31 cellular contexts compared by ENCODE assay signal in genomic region chr2:109670556-109671411, GRCh38.
"Had no signal": no experiment of that assay in that cellular context is flagged by ENCODE, and none has a peak within 500 bp of the region (broad histone marks: within the 10 kb centered on the region; RNA-seq: fewer than 3 reads in every experiment).

No MANE protein-coding gene starts in this region.

- H3K27me3 ChIP-seq: esophagus squamous epithelium, heart right ventricle, ovary, upper lobe of left lung had no signal

- H3K36me3 Mint-ChIP-seq: activated naive CD8-positive, alpha-beta T cell had no signal

- H3K27ac Mint-ChIP-seq: activated CD4-positive, alpha-beta memory T cell treated with anti-CD3 and anti-CD28 coated beads, Interleukin-2, amount 10 ng/mL, durations not matched to agents 7 days and 5 days; activated CD4-positive, alpha-beta T cell treated with anti-CD3 and anti-CD28 coated beads, Interleukin-2, amount 10 ng/mL, durations not matched to agents 7 days and 5 days; activated naive CD8-positive, alpha-beta T cell; activated T-helper 17 cell treated with anti-CD3 and anti-CD28 coated beads, Interleukin-2, amount 50 U/mL, for 72 hours; nephron; progenitor cell of endocrine pancreas; stimulated activated naive CD8-positive, alpha-beta T cell treated with anti-CD3 and anti-CD28 coated beads, Interleukin-15, Interleukin-2, amounts not matched to agents 100 ng/mL and 50 ng/mL, for 24 hours; T-helper 1 cell treated with Interleukin-12 subunit alpha and Interleukin-12 subunit beta and Interleukin-4 antibody, amounts not matched to agents 30 μg/mL and 1 μg/mL, for 36 hours had no signal

- H3K27ac ChIP-seq: epithelial cell of prostate, esophagus squamous epithelium, heart right ventricle, lower lobe of right lung, neutrophil, ovary, upper lobe of left lung, WERI-Rb-1 had no signal

- DNase-seq: activated CD4-positive, alpha-beta memory T cell treated with anti-CD3 and anti-CD28 coated beads, Interleukin-2, amount 10 ng/mL, durations not matched to agents 7 days and 5 days; activated CD4-positive, alpha-beta T cell treated with anti-CD3 and anti-CD28 coated beads for 1 hour; activated CD4-positive, alpha-beta T cell treated with anti-CD3 and anti-CD28 coated beads, Interleukin-2, amount 10 ng/mL, durations not matched to agents 7 days and 5 days; activated naive CD4-positive, alpha-beta T cell; activated T-cell treated with anti-CD3 and anti-CD28 coated beads, Interleukin-2, amount 50 U/mL, for 4 hours; dermis blood vessel endothelial cell; effector CD4-positive, alpha-beta T cell; esophagus squamous epithelium; foreskin melanocyte; heart right ventricle; kidney glomerular epithelial cell; lower lobe of right lung; mesenchymal stem cell; ovary; SK-N-SH; stimulated activated CD4-positive, alpha-beta T cell treated with anti-CD3 and anti-CD28 coated beads, Interleukin-15, amount 100 ng/mL, for 24 hours; substantia nigra; SW 1271; T-helper 9 cell; WERI-Rb-1 had no signal

- H3K36me3 ChIP-seq: esophagus squamous epithelium, heart right ventricle, lower lobe of right lung, neutrophil, ovary, upper lobe of left lung, WERI-Rb-1 had no signal

- H3K4me1 ChIP-seq: heart right ventricle had no signal

- H3K9me3 Mint-ChIP-seq: activated CD4-positive, alpha-beta memory T cell treated with anti-CD3 and anti-CD28 coated beads, Interleukin-2, amount 10 ng/mL, durations not matched to agents 7 days and 5 days; activated CD4-positive, alpha-beta T cell treated with anti-CD3 and anti-CD28 coated beads, Interleukin-2, amount 10 ng/mL, durations not matched to agents 7 days and 5 days; activated T-cell treated with anti-CD3 and anti-CD28 coated beads, Interleukin-2, amount 50 U/mL, for 4 hours; activated T-helper 17 cell treated with anti-CD3 and anti-CD28 coated beads, Interleukin-2, amount 50 U/mL, for 72 hours; central memory CD8-positive, alpha-beta T cell; nephron; stimulated activated naive CD8-positive, alpha-beta T cell treated with anti-CD3 and anti-CD28 coated beads, Interleukin-15, Interleukin-2, amounts not matched to agents 100 ng/mL and 50 ng/mL, for 24 hours; T-helper 1 cell treated with Interleukin-12 subunit alpha and Interleukin-12 subunit beta and Interleukin-4 antibody, amounts not matched to agents 30 μg/mL and 1 μg/mL, for 36 hours had no signal

- H3K4me3 Mint-ChIP-seq: activated CD4-positive, alpha-beta memory T cell treated with anti-CD3 and anti-CD28 coated beads, Interleukin-2, amount 10 ng/mL, durations not matched to agents 7 days and 5 days; activated CD4-positive, alpha-beta T cell treated with anti-CD3 and anti-CD28 coated beads, Interleukin-2, amount 10 ng/mL, durations not matched to agents 7 days and 5 days; activated naive CD8-positive, alpha-beta T cell; activated T-cell treated with anti-CD3 and anti-CD28 coated beads, Interleukin-2, amount 50 U/mL, for 4 hours; activated T-helper 17 cell treated with anti-CD3 and anti-CD28 coated beads, Interleukin-2, amount 50 U/mL, for 72 hours; central memory CD8-positive, alpha-beta T cell; nephron; stimulated activated naive CD8-positive, alpha-beta T cell treated with anti-CD3 and anti-CD28 coated beads, Interleukin-15, Interleukin-2, amounts not matched to agents 100 ng/mL and 50 ng/mL, for 24 hours; T-helper 1 cell treated with Interleukin-12 subunit alpha and Interleukin-12 subunit beta and Interleukin-4 antibody, amounts not matched to agents 30 μg/mL and 1 μg/mL, for 36 hours had no signal

- ATAC-seq: activated T-cell treated with anti-CD3 and anti-CD28 coated beads, Interleukin-2, amount 50 U/mL, for 4 hours; activated T-helper 17 cell treated with anti-CD3 and anti-CD28 coated beads, Interleukin-2, amount 50 U/mL, for 72 hours; heart right ventricle; left lobe of liver had no signal

- H3K4me1 Mint-ChIP-seq: activated CD4-positive, alpha-beta memory T cell treated with anti-CD3 and anti-CD28 coated beads, Interleukin-2, amount 10 ng/mL, durations not matched to agents 7 days and 5 days; activated CD4-positive, alpha-beta T cell treated with anti-CD3 and anti-CD28 coated beads, Interleukin-2, amount 10 ng/mL, durations not matched to agents 7 days and 5 days; activated T-helper 17 cell treated with anti-CD3 and anti-CD28 coated beads, Interleukin-2, amount 50 U/mL, for 72 hours; central memory CD8-positive, alpha-beta T cell; nephron had no signal

- H3K9me3 ChIP-seq: esophagus squamous epithelium, heart right ventricle, lower lobe of right lung, neutrophil, ovary, SK-N-SH, upper lobe of left lung had no signal

- H3K4me3 ChIP-seq: esophagus squamous epithelium, heart right ventricle, lower lobe of right lung, ovary, upper lobe of left lung had no signal
